In the genomic region with DNA sequence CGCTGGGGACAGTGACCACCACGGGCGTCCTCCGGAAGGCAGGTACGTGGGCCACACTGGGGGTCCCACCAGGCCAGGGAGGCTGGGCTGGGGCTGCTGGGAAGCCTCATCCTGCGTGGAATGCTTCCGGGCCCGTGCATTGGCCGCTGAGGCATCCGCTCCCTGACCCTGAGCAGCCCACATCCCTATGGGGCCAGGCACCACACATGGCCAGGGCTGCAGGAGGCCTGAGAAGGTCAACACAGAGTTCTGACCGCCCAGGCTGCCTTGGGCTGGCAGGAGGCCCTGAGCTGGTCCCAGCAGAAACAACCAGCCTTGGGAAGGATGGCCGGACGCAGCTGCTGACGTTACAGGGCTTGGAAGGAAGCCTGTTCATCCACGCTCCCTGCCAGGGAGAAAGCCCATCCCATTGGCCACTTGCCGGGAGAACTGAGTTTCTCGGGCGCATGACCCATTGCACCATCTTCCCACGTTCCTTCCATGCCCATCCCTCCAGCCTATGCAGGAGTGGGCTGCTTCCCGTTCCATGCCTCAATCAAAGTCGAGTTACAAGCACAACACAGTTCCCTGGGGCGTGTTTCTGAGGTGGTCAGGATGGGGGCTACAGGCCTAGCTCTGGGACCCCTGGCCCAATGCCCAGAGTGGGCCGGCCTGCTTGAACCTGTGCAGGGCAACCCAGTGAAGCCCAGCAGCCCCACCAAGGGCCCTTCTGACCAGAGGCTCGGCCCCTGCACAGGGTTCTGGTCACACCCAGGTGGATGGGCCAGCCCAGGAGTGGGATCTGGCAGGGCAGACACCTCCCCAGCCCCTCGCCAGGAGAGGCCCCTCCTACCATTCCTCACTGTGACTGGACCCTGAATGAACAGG, we compare ENCODE assay signal across 11 cellular contexts. TPM values are rescaled to one million over a fixed set of nuclear protein-coding genes. Genes with fewer than 3 reads are reported as not detected.
DNase-seq lines count a peak whose midpoint lies in the region; ATAC-seq and TF ChIP-seq lines count a peak whose summit lies in the region.
"Had no signal": no experiment of that assay in that cellular context is flagged by ENCODE, and none has a peak within 500 bp of the region (broad histone marks: within the 10 kb centered on the region; RNA-seq: fewer than 3 reads in every experiment).

No MANE protein-coding gene starts in this region.

- H3K4me3 ChIP-seq in ascending aorta = no peak overlapping the region
- H3K4me3 ChIP-seq in cardiac muscle cell = no peak overlapping the region
- no peak overlapping the region for H3K4me3 ChIP-seq in psoas muscle

- H3K27ac ChIP-seq in ascending aorta (peak overlapping the region; percentile 74), cardiac muscle cell (peak overlapping the region; percentile 40), psoas muscle (peak overlapping the region; percentile 77)

- TF ChIP-seq CTCF in ascending aorta (IDR thresholded peaks at IDR 0.05) (no peak), cardiac muscle cell (IDR thresholded peaks at IDR 0.05; ENCODE audit: low read depth, low read length) (no peak), psoas muscle (IDR thresholded peaks at IDR 0.05) (no peak)

- H3K36me3 ChIP-seq in ascending aorta (no peaks in the 10 kb centered on the region), cardiac muscle cell (peaks cover 32% of the 10 kb centered on the region), psoas muscle (ENCODE audit: insufficient read depth in 1 of 2, low read depth in 1 of 2) (peaks cover 0 to 93% of the 10 kb centered on the region in 2 donors)

- DNase-seq in C1 segment of cervical spinal cord (lab: John Stamatoyannopoulos, UW) (peak in 10 of 14 donors; percentile 11 to 77 (median 55)), ascending aorta (ENCODE audit: low spot score in 2 of 2) (peak; percentile 37 to 91), cardiac muscle cell (ENCODE audit: low read depth in 1 of 2, low spot score in 1 of 2) (peak in 1 of 2 donors; percentile 99), psoas muscle (peak; percentile 91 to 95), HuH-7.5 (ENCODE audit: low spot score) (no peak), MV-4-11 (lab: John Stamatoyannopoulos, UW) (no peak)
- DNase-seq: activated CD4-positive, alpha-beta T cell treated with anti-CD3 and anti-CD28 coated beads, Interleukin-2, amount 10 ng/mL, durations not matched to agents 7 days and 5 days; NK-92 treated with Interleukin-12 subunit alpha and Interleukin-12 subunit beta, amount 100 ng/mL, for 24 hours; retina had no signal

- intact Hi-C loops in ascending aorta (cut with DNase I) = no loop called here
- intact Hi-C loops in psoas muscle (cut with DNase I) = no loop called here

- ATAC-seq in psoas muscle = peak; percentile 61 to 71 (median 65)
- no peak for ATAC-seq in GM19463 (IDR thresholded peaks at IDR 0.05; ENCODE audit: unreplicated experiment)
- no peak for ATAC-seq in HG02938 (IDR thresholded peaks at IDR 0.05; ENCODE audit: unreplicated experiment)

- 28 to 49% (median 31%) methylated on average over 24 to 25 of the region's 25 CpGs for WGBS in psoas muscle, 3 donors

- peaks cover 0 to 6% of the 10 kb centered on the region in 2 donors for H3K4me1 ChIP-seq in ascending aorta
- peaks cover 22% of the 10 kb centered on the region for H3K4me1 ChIP-seq in cardiac muscle cell (ENCODE audit: low read depth)
- H3K4me1 ChIP-seq in psoas muscle = peaks cover 16% of the 10 kb centered on the region

- H3K27me3 ChIP-seq in ascending aorta = no peaks in the 10 kb centered on the region
- no peaks in the 10 kb centered on the region for H3K27me3 ChIP-seq in cardiac muscle cell
- no peaks in the 10 kb centered on the region for H3K27me3 ChIP-seq in psoas muscle (ENCODE audit: insufficient read depth in 3 of 3, low read length in 2 of 3)

- no peaks in the 10 kb centered on the region for H3K9me3 ChIP-seq in ascending aorta
- no peaks in the 10 kb centered on the region for H3K9me3 ChIP-seq in cardiac muscle cell (ENCODE audit: low read depth)
- no peaks in the 10 kb centered on the region for H3K9me3 ChIP-seq in psoas muscle

RNA-seq across cellular contexts. Expression of a gene that starts 31.7 kb away (rescaled TPM):
- total RNA-seq in ascending aorta (73.3 TPM), cardiac muscle cell (32.4 and 43.2 TPM in 2 replicates), psoas muscle (1 to 10 TPM; 2.8 to 4.5 (median 4.0) TPM)
- polyA plus RNA-seq in cardiac muscle cell (16.4 and 18.5 TPM in 2 replicates), psoas muscle (1 to 10 TPM; 3.1 to 6.3 (median 3.6) TPM)

RNA-seq across cellular contexts. Expression of a gene that starts 41.7 kb away (rescaled TPM):
- not detected for total RNA-seq in ascending aorta
- total RNA-seq in cardiac muscle cell = 6.7 and 17.9 TPM in 2 replicates
- 11.8 and 15.0 TPM in 2 replicates for polyA plus RNA-seq in cardiac muscle cell
- not detected for total RNA-seq in psoas muscle
- under 1 TPM in 1 of 3 donors, not detected in 2; 0.03 TPM for polyA plus RNA-seq in psoas muscle

Comparison
In these comparisons a context has a peak if more than half of its experiments do, and no peak if none do; other contexts are left out.
1. DNase-seq: peak in C1 segment of cervical spinal cord (10 of 14), ascending aorta (2 of 2) and psoas muscle (2 of 2); none in HuH-7.5 (single experiment) and MV-4-11 (single experiment).
2. ATAC-seq: peak in psoas muscle (4 of 4); none in GM19463 (single experiment) and HG02938 (single experiment).
3. Peak in every context shown above with its lines, with median percentiles within 50 percentile points of each other: H3K27ac ChIP-seq.